10 cellular contexts compared by ENCODE assay signal in genomic region chr2:27209621-27210401, GRCh38. TPM values are rescaled to one million over a fixed set of nuclear protein-coding genes. Genes with fewer than 3 reads are reported as not detected.
DNase-seq lines count a peak whose midpoint lies in the region; ATAC-seq and TF ChIP-seq lines count a peak whose summit lies in the region.
"Had no signal": no experiment of that assay in that cellular context is flagged by ENCODE, and none has a peak within 500 bp of the region (broad histone marks: within the 10 kb centered on the region; RNA-seq: fewer than 3 reads in every experiment).

No MANE protein-coding gene starts in this region.

- H3K9me3 Mint-ChIP-seq in central memory CD8-positive, alpha-beta T cell, result no peaks in the 10 kb centered on the region
- no peaks in the 10 kb centered on the region for H3K9me3 Mint-ChIP-seq in natural killer cell treated with Interleukin-12 subunit alpha and Interleukin-12 subunit beta and Interleukin-15 and Interleukin-18, amount 100 ng/mL, for 72 hours

- H3K27me3 ChIP-seq in GM06990 (replicated peaks; ENCODE audit: control insufficient read depth, insufficient read depth, low read length), result no peaks in the 10 kb centered on the region
- H3K27me3 ChIP-seq: neutrophil had no signal

- H3K4me3 Mint-ChIP-seq in central memory CD8-positive, alpha-beta T cell, result peak overlapping the region; percentile 24
- H3K4me3 Mint-ChIP-seq in natural killer cell treated with Interleukin-12 subunit alpha and Interleukin-12 subunit beta and Interleukin-15 and Interleukin-18, amount 100 ng/mL, for 72 hours, result peak overlapping the region; percentile 69

- peaks cover 18% of the 10 kb centered on the region for H3K36me3 ChIP-seq in GM06990 (ENCODE audit: control insufficient read depth, insufficient read depth, low read length)

- H3K27me3 Mint-ChIP-seq in central memory CD8-positive, alpha-beta T cell, result no peaks in the 10 kb centered on the region
- H3K27me3 Mint-ChIP-seq in natural killer cell treated with Interleukin-12 subunit alpha and Interleukin-12 subunit beta and Interleukin-15 and Interleukin-18, amount 100 ng/mL, for 72 hours, result no peaks in the 10 kb centered on the region

- 0 out of 2 replicates have a peak overlapping the region, but pooled peaks have one; percentile 7 for H3K4me3 ChIP-seq in GM06990 (replicated peaks; ENCODE audit: low read depth, low read length)
- peak overlapping the region; percentile 23; the same call in 1 of the 2 replicates for H3K4me3 ChIP-seq in LNCaP clone FGC (ENCODE audit: low read depth, low read length)

- TF ChIP-seq CTCF in GM06990 (IDR thresholded peaks at IDR 0.05; ENCODE audit: insufficient read depth, low read length, poor library complexity, severe bottlenecking) (no peak), LNCaP clone FGC (IDR thresholded peaks at IDR 0.05; ENCODE audit: control insufficient read depth, extremely low read depth, insufficient read depth) (no peak)

- no peak for ATAC-seq in central memory CD8-positive, alpha-beta T cell (replicated peaks; ENCODE audit: extremely low read depth, poor library complexity, severe bottlenecking)
- no peak for ATAC-seq in natural killer cell treated with Interleukin-12 subunit alpha and Interleukin-12 subunit beta and Interleukin-15 and Interleukin-18, amount 100 ng/mL, for 72 hours
- ATAC-seq in GM19328 (IDR thresholded peaks at IDR 0.05; ENCODE audit: unreplicated experiment), result no peak

- no peak for DNase-seq in GM06990 (ENCODE audit: extremely low read depth, insufficient read length)
- DNase-seq in LNCaP clone FGC (ENCODE audit: low read depth), result peak; percentile 34
- no peak for DNase-seq in central memory CD8-positive, alpha-beta T cell (ENCODE audit: low spot score in 2 of 2)
- DNase-seq in natural killer cell treated with Interleukin-12 subunit alpha and Interleukin-12 subunit beta and Interleukin-15 and Interleukin-18, amount 100 ng/mL, for 72 hours (ENCODE audit: low spot score), result no peak
- DNase-seq in amniotic stem cell (lab: John Stamatoyannopoulos, UW), result no peak
- no peak for DNase-seq in GF-D8 (lab: John Stamatoyannopoulos, UW)
- no peak for DNase-seq in activated gamma-delta T cell treated with Interleukin-2 at 50 U/mL for 16 hours
- DNase-seq: NCI-H2081 treated with DMSO at 0.1 percent for 48 hours had no signal

- H3K27ac Mint-ChIP-seq in central memory CD8-positive, alpha-beta T cell (ENCODE audit: low read depth), result no peak overlapping the region
- H3K27ac Mint-ChIP-seq in natural killer cell treated with Interleukin-12 subunit alpha and Interleukin-12 subunit beta and Interleukin-15 and Interleukin-18, amount 100 ng/mL, for 72 hours, result peak overlapping the region; percentile 56 to 78

- H3K36me3 Mint-ChIP-seq in central memory CD8-positive, alpha-beta T cell (ENCODE audit: insufficient read depth), result peaks cover 26% of the 10 kb centered on the region
- H3K36me3 Mint-ChIP-seq in natural killer cell treated with Interleukin-12 subunit alpha and Interleukin-12 subunit beta and Interleukin-15 and Interleukin-18, amount 100 ng/mL, for 72 hours, result peaks cover 11% of the 10 kb centered on the region

- peaks cover 24% of the 10 kb centered on the region for H3K4me1 Mint-ChIP-seq in central memory CD8-positive, alpha-beta T cell
- peaks cover 30 to 39% of the 10 kb centered on the region in 2 donors for H3K4me1 Mint-ChIP-seq in natural killer cell treated with Interleukin-12 subunit alpha and Interleukin-12 subunit beta and Interleukin-15 and Interleukin-18, amount 100 ng/mL, for 72 hours (ENCODE audit: low read depth in 2 of 2)

RNA-seq across cellular contexts. Expression of gene ATRAID, which starts 2.0 kb away (rescaled TPM):
- 10 to 100 TPM; 59.3 to 59.9 TPM for total RNA-seq in natural killer cell treated with Interleukin-12 subunit alpha and Interleukin-12 subunit beta and Interleukin-15 and Interleukin-18, amount 100 ng/mL, for 72 hours

RNA-seq across cellular contexts. Expression of gene SLC5A6, which starts 2.3 kb away (rescaled TPM):
- 100 to 1,000 TPM in 1 of 2 donors, 10 to 100 TPM in 1; 40.7 to 123 TPM for total RNA-seq in natural killer cell treated with Interleukin-12 subunit alpha and Interleukin-12 subunit beta and Interleukin-15 and Interleukin-18, amount 100 ng/mL, for 72 hours

RNA-seq across cellular contexts. Expression of gene CAD, which starts 7.4 kb away (rescaled TPM):
- 100 to 1,000 TPM in 1 of 2 donors, 10 to 100 TPM in 1; 50.6 to 175 TPM for total RNA-seq in natural killer cell treated with Interleukin-12 subunit alpha and Interleukin-12 subunit beta and Interleukin-15 and Interleukin-18, amount 100 ng/mL, for 72 hours

RNA-seq across cellular contexts. Expression of gene SLC30A3, which starts 53.0 kb away (rescaled TPM):
- not detected for total RNA-seq in natural killer cell treated with Interleukin-12 subunit alpha and Interleukin-12 subunit beta and Interleukin-15 and Interleukin-18, amount 100 ng/mL, for 72 hours
